In genomic region chr15:93212578-93212977, GRCh38 we compare ENCODE assay signal across 23 cellular contexts.
"Had no signal": no experiment of that assay in that cellular context is flagged by ENCODE, and none has a peak within 500 bp of the region (broad histone marks: within the 10 kb centered on the region; RNA-seq: fewer than 3 reads in every experiment).

No MANE protein-coding gene starts in this region.

- H3K27ac ChIP-seq: HL-60, KMS-11, RWPE1 had no signal

- H3K4me3 ChIP-seq: K562 had no signal

- H3K4me2 ChIP-seq: KMS-11, SK-N-SH had no signal

- DNase-seq: Kasumi-1, MM.1S, NCI-H1092 treated with DMSO at 0.1 percent for 48 hours, NCI-H1436, NCI-H187, NCI-H2029, NCI-H2081 treated with DMSO at 0.1 percent for 48 hours, NCI-H2171, NCI-H226, NCI-H446, NCI-H510A, NCI-H524 treated with DMSO at 0.1 percent for 48 hours, NCI-H69, NCI-H774, PC-3, SHP77, SK-N-SH had no signal

- ATAC-seq: K562, Panc1, PC-3 had no signal

- FAIRE-seq: HTR-8/SVneo, K562 had no signal

- H3K9ac ChIP-seq: KMS-11, SK-N-SH had no signal
